17 cellular contexts compared by ENCODE assay signal in genomic region chr13:39326471-39326870, GRCh38.
"Had no signal": no experiment of that assay in that cellular context is flagged by ENCODE, and none has a peak within 500 bp of the region (broad histone marks: within the 10 kb centered on the region; RNA-seq: fewer than 3 reads in every experiment).

No MANE protein-coding gene starts in this region.

- ATAC-seq: activated T-cell treated with anti-CD3 and anti-CD28 coated beads, Interleukin-2, amount 50 U/mL, for 4 hours; body of pancreas; left lung; WTC11 had no signal

- H3K27ac Mint-ChIP-seq: activated CD4-positive, alpha-beta memory T cell treated with anti-CD3 and anti-CD28 coated beads, Interleukin-2, amount 10 ng/mL, durations not matched to agents 7 days and 5 days; activated naive CD4-positive, alpha-beta T cell treated with anti-CD3 and anti-CD28 coated beads, Interleukin-2, amount 50 U/mL, for 24 hours; WTC11 had no signal

- H3K27me3 ChIP-seq: body of pancreas, left lung, ovary, SJSA1 had no signal

- H3K9me3 Mint-ChIP-seq: activated naive CD4-positive, alpha-beta T cell treated with anti-CD3 and anti-CD28 coated beads, Interleukin-2, amount 50 U/mL, for 24 hours; activated T-cell treated with anti-CD3 and anti-CD28 coated beads, Interleukin-2, amount 50 U/mL, for 4 hours; central memory CD8-positive, alpha-beta T cell had no signal

- H3K9me3 ChIP-seq: body of pancreas, ovary, SJSA1 had no signal

- DNase-seq: activated CD4-positive, alpha-beta memory T cell treated with anti-CD3 and anti-CD28 coated beads, Interleukin-2, amount 10 ng/mL, durations not matched to agents 7 days and 5 days; activated CD4-positive, alpha-beta T cell treated with anti-CD3 and anti-CD28 coated beads for 4 hours; activated effector memory CD4-positive, alpha-beta T cell treated with Interleukin-2 at 50 U/mL for 16 hours; activated T-cell treated with anti-CD3 and anti-CD28 coated beads, Interleukin-2, amount 50 U/mL, for 4 hours; amniotic stem cell; body of pancreas; effector CD8-positive, alpha-beta T cell; hippocampal formation; left lung; ovary; stimulated activated CD4-positive, alpha-beta T cell treated with anti-CD3 and anti-CD28 coated beads, Interleukin-4, amount 100 ng/mL, for 4 hours; stimulated activated CD8-positive, alpha-beta memory T cell treated with anti-CD3 and anti-CD28 coated beads, Interleukin-4, amount 100 ng/mL, for 48 hours; stimulated activated naive CD4-positive, alpha-beta T cell treated with Interleukin-2 at 50 U/mL for 16 hours had no signal

- H3K36me3 Mint-ChIP-seq: activated naive CD4-positive, alpha-beta T cell treated with anti-CD3 and anti-CD28 coated beads, Interleukin-2, amount 50 U/mL, for 24 hours had no signal

- H3K4me1 Mint-ChIP-seq: activated CD4-positive, alpha-beta memory T cell treated with anti-CD3 and anti-CD28 coated beads, Interleukin-2, amount 10 ng/mL, durations not matched to agents 7 days and 5 days; activated naive CD4-positive, alpha-beta T cell treated with anti-CD3 and anti-CD28 coated beads, Interleukin-2, amount 50 U/mL, for 24 hours; central memory CD8-positive, alpha-beta T cell had no signal

- H3K4me1 ChIP-seq: body of pancreas, left lung, SJSA1 had no signal

- H3K27me3 Mint-ChIP-seq: central memory CD8-positive, alpha-beta T cell had no signal

- H3K4me3 Mint-ChIP-seq: activated CD4-positive, alpha-beta memory T cell treated with anti-CD3 and anti-CD28 coated beads, Interleukin-2, amount 10 ng/mL, durations not matched to agents 7 days and 5 days; activated naive CD4-positive, alpha-beta T cell treated with anti-CD3 and anti-CD28 coated beads, Interleukin-2, amount 50 U/mL, for 24 hours; activated T-cell treated with anti-CD3 and anti-CD28 coated beads, Interleukin-2, amount 50 U/mL, for 4 hours; central memory CD8-positive, alpha-beta T cell; WTC11 had no signal

- H3K27ac ChIP-seq: body of pancreas, left lung, ovary, SJSA1 had no signal

- H3K4me3 ChIP-seq: body of pancreas, left lung, ovary, SJSA1 had no signal

- H3K36me3 ChIP-seq: left lung, ovary, SJSA1 had no signal
